ENCODE assay signal across 2 cellular contexts in the genomic region with DNA sequence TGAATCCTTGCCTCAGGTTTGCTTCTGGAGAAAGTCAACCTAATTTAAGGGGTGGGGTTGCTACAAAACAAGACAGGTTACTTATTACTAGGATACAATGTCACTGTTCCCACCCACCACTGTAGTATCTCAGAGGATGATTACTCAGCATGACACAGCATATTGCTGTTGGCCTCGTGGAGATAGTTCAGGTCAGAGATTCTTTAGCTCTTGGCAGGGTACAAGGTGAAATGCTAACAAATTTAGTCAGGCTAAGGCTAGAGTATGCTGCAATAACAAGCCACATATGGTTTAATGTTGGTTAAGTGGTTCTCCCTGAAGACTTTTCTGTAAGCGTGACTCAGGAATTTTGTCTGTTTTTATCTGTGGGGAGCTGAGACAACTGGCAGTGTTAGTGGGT.
TF ChIP-seq lines count a peak whose summit lies in the region.

No MANE protein-coding gene starts in this region.

TF ChIP-seq in IMR-90, 13 proteins besides CTCF, POLR2A, EP300 and RAD21:
- TF ChIP-seq NFE2L2 (IDR thresholded peaks at IDR 0.05; ENCODE audit: low read depth, low read length) (peak; percentile 50; the same call in 1 of the 2 replicates), MXI1 (IDR thresholded peaks at IDR 0.05; ENCODE audit: borderline replicate concordance, low read depth, low read length) (no peak), FOS (IDR thresholded peaks at IDR 0.05; ENCODE audit: low read depth, low read length) (no peak)

TF ChIP-seq in H1, 55 proteins besides CTCF, POLR2A, EP300 and RAD21 (continued from another document):
- TF ChIP-seq BACH1 (IDR thresholded peaks at IDR 0.05; ENCODE audit: low read length) (peak; percentile 55; the same call in 1 of the 2 replicates), MAFK (IDR thresholded peaks at IDR 0.05; ENCODE audit: low read depth, low read length) (peak; percentile 20; the same call in 1 of the 2 replicates), SUZ12 (IDR thresholded peaks at IDR 0.05; ENCODE audit: low read length) (no peak)
